ENCODE assay signal across 1 cellular context in the genomic region with DNA sequence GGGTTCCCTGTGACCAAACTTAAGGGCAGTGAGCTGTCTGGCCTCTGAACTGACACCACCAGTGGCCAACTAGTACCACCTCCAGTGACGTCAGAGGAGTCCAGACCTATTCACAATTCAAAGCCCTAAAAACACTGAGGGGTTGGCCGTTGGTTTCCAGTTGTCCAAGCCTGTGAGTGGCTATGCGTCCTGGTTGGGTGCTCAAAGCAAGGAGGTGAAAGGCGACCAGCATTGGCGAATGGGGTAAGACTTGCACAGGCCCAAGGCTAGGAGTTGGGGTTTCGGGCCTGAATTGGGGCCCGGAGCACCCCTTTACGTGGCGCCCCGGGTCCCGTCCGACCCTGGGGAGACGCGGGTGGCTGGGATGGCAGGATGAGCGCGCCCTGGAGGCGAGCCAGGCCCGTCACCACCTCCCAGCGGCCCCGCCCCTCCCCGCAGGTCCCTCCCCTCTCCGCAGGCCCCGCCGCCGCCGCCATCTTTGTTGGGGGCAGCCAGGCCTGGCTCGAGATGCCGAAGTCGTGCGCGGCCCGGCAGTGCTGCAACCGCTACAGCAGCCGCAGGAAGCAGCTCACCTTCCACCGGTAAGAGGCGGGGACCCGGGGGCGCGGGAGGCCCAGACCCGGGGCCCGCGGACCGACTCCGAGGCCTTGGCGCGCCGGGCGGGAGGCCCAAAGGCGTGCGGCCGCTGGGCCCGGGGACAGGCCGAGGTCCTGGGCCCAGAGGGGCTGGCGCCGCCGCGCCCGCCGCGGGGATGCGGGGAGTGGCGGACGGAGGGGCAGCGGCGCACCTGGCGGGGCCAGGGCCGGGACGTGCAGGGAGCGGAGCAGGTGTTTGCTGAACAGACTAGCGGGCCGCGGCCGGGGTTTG.
A peak's percentile ranks its signal among the peaks of the same experiment; 100 is the strongest.
TF ChIP-seq lines count a peak whose summit lies in the region.

A gene with protein sequence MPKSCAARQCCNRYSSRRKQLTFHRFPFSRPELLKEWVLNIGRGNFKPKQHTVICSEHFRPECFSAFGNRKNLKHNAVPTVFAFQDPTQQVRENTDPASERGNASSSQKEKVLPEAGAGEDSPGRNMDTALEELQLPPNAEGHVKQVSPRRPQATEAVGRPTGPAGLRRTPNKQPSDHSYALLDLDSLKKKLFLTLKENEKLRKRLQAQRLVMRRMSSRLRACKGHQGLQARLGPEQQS (plus strand): TSS at position 157 of the 867 bp plus-strand sequence. CDS start 351 bp downstream, at position 508.

TF ChIP-seq in HEK293, 187 proteins besides CTCF, POLR2A, EP300 and RAD21 (continued from another document):
- TF ChIP-seq, protein P1, sequence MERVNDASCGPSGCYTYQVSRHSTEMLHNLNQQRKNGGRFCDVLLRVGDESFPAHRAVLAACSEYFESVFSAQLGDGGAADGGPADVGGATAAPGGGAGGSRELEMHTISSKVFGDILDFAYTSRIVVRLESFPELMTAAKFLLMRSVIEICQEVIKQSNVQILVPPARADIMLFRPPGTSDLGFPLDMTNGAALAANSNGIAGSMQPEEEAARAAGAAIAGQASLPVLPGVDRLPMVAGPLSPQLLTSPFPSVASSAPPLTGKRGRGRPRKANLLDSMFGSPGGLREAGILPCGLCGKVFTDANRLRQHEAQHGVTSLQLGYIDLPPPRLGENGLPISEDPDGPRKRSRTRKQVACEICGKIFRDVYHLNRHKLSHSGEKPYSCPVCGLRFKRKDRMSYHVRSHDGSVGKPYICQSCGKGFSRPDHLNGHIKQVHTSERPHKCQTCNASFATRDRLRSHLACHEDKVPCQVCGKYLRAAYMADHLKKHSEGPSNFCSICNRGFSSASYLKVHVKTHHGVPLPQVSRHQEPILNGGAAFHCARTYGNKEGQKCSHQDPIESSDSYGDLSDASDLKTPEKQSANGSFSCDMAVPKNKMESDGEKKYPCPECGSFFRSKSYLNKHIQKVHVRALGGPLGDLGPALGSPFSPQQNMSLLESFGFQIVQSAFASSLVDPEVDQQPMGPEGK (tag by site-specific recombination; IDR thresholded peaks at IDR 0.05): peak; percentile 92
- TF ChIP-seq HOXA7 (CRISPR knock-in tag; IDR thresholded peaks at IDR 0.05; ENCODE audit: borderline replicate concordance): 0 out of 2 replicates have a peak, but pooled peaks have one; percentile 63
- TF ChIP-seq ZNF423 (tag by site-specific recombination; IDR thresholded peaks at IDR 0.05): peak; percentile 97
- TF ChIP-seq ZNF837 (tag by site-specific recombination; IDR thresholded peaks at IDR 0.05): no peak
- no peak for TF ChIP-seq ZNF623 (tag by site-specific recombination; IDR thresholded peaks at IDR 0.05)
- TF ChIP-seq ZNF248 (tag by site-specific recombination; IDR thresholded peaks at IDR 0.05): no peak
- TF ChIP-seq, protein P2, sequence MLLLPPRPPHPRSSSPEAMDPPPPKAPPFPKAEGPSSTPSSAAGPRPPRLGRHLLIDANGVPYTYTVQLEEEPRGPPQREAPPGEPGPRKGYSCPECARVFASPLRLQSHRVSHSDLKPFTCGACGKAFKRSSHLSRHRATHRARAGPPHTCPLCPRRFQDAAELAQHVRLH (tag by site-specific recombination; IDR thresholded peaks at IDR 0.05): no peak
- TF ChIP-seq, protein P3, sequence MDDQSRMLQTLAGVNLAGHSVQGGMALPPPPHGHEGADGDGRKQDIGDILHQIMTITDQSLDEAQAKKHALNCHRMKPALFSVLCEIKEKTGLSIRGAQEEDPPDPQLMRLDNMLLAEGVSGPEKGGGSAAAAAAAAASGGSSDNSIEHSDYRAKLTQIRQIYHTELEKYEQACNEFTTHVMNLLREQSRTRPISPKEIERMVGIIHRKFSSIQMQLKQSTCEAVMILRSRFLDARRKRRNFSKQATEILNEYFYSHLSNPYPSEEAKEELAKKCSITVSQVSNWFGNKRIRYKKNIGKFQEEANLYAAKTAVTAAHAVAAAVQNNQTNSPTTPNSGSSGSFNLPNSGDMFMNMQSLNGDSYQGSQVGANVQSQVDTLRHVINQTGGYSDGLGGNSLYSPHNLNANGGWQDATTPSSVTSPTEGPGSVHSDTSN (CRISPR knock-in tag; IDR thresholded peaks at IDR 0.05): peak; percentile 76; the same call in 1 of the 2 replicates
- TF ChIP-seq ZXDB (tag by site-specific recombination; IDR thresholded peaks at IDR 0.05): peak; percentile 56; the same call in 1 of the 2 replicates
- TF ChIP-seq KLF10 (tag by site-specific recombination; IDR thresholded peaks at IDR 0.05): no peak; the same call in 1 of the 2 replicates
- 0 out of 2 replicates have a peak, but pooled peaks have one; percentile 67 for TF ChIP-seq ZNF561 (tag by site-specific recombination; IDR thresholded peaks at IDR 0.05; ENCODE audit: borderline replicate concordance)
- no peak for TF ChIP-seq ZNF776 (tag by site-specific recombination; IDR thresholded peaks at IDR 0.05; ENCODE audit: borderline replicate concordance)
- no peak for TF ChIP-seq ZNF354C (tag by site-specific recombination; IDR thresholded peaks at IDR 0.05; ENCODE audit: borderline replicate concordance, low read depth)
- TF ChIP-seq, protein P4, sequence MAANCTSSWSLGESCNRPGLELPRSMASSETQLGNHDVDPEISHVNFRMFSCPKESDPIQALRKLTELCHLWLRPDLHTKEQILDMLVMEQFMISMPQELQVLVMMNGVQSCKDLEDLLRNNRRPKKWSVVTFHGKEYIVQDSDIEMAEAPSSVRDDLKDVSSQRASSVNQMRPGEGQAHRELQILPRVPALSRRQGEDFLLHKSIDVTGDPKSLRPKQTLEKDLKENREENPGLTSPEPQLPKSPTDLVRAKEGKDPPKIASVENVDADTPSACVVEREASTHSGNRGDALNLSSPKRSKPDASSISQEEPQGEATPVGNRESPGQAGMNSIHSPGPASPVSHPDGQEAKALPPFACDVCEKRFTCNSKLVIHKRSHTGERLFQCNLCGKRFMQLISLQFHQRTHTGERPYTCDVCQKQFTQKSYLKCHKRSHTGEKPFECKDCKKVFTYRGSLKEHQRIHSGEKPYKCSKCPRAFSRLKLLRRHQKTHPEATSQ (tag by site-specific recombination; IDR thresholded peaks at IDR 0.05): 0 out of 2 replicates have a peak, but pooled peaks have one; percentile 23
- TF ChIP-seq TCF7L2 (IDR thresholded peaks at IDR 0.05; ENCODE audit: borderline replicate concordance, low read depth, low read length): no peak
- TF ChIP-seq ZNF214 (tag by site-specific recombination; IDR thresholded peaks at IDR 0.05; ENCODE audit: borderline replicate concordance): no peak
- no peak for TF ChIP-seq BCL11B (tag by site-specific recombination; IDR thresholded peaks at IDR 0.05; ENCODE audit: low read depth)
TF ChIP-seq in HEK293: peak in this region for 56.
